Comparison of ENCODE assay signal across 14 cellular contexts in genomic region chr4:99301376-99302164, GRCh38. TPM values are rescaled to one million over a fixed set of nuclear protein-coding genes. Genes with fewer than 3 reads are reported as not detected.
DNase-seq lines count a peak whose midpoint lies in the region; ATAC-seq and TF ChIP-seq lines count a peak whose summit lies in the region.
"Had no signal": no experiment of that assay in that cellular context is flagged by ENCODE, and none has a peak within 500 bp of the region (broad histone marks: within the 10 kb centered on the region; RNA-seq: fewer than 3 reads in every experiment).

No MANE protein-coding gene starts in this region.

- intact Hi-C loops in upper lobe of right lung (cut with DNase I): no loop called here

- no peaks in the 10 kb centered on the region for H3K27me3 ChIP-seq in fibroblast of lung (ENCODE audit: control insufficient read depth, insufficient read depth, low read length)
- H3K27me3 ChIP-seq in upper lobe of right lung: no peaks in the 10 kb centered on the region
- H3K27me3 ChIP-seq: ovary had no signal

- ATAC-seq in upper lobe of right lung: no peak
- ATAC-seq: activated CD8-positive, alpha-beta T cell treated with anti-CD3 and anti-CD28 coated beads, Interleukin-2, amount 10 ng/mL, durations not matched to agents 7 days and 5 days; CD8-positive, alpha-beta T cell had no signal

- no peak for TF ChIP-seq CTCF in fibroblast of lung (conservative IDR thresholded peaks at IDR 0.05 in 1 of 2, IDR thresholded peaks at IDR 0.05 in 1 of 2; ENCODE audit: low read depth in 1 of 2, low read length in 2 of 2)
- TF ChIP-seq CTCF in neural crest cell (conservative IDR thresholded peaks at IDR 0.05): no peak
- TF ChIP-seq CTCF in upper lobe of right lung (IDR thresholded peaks at IDR 0.05): no peak

- no peak overlapping the region for H3K4me3 Mint-ChIP-seq in neural crest cell
- H3K4me3 Mint-ChIP-seq: activated CD8-positive, alpha-beta T cell treated with anti-CD3 and anti-CD28 coated beads, Interleukin-2, amount 10 ng/mL, durations not matched to agents 7 days and 5 days; CD8-positive, alpha-beta T cell had no signal

- DNase-seq in amniotic epithelial cell (ENCODE audit: low read depth) (peak; percentile 2), fibroblast of lung (ENCODE audit: low read depth in 2 of 2) (peak in 1 of 2 donors; percentile 91), neural crest cell (ENCODE audit: low read depth, low spot score) (no peak), upper lobe of right lung (no peak), SHP77 (lab: John Stamatoyannopoulos, UW) (no peak), NCI-H2196 treated with DMSO at 0.1 percent for 48 hours (lab: John Stamatoyannopoulos, UW; ENCODE audit: unreplicated experiment) (no peak), RPMI8226 (no peak)
- DNase-seq: activated CD8-positive, alpha-beta T cell treated with anti-CD3 and anti-CD28 coated beads, Interleukin-2, amount 10 ng/mL, durations not matched to agents 7 days and 5 days; CD8-positive, alpha-beta T cell; GF-D8; NCI-H1048; SK-N-SH had no signal

- peaks cover 2% of the 10 kb centered on the region for H3K36me3 Mint-ChIP-seq in neural crest cell (ENCODE audit: low read depth)
- H3K36me3 Mint-ChIP-seq: CD8-positive, alpha-beta T cell had no signal

- H3K36me3 ChIP-seq in fibroblast of lung (ENCODE audit: control insufficient read depth, insufficient read depth, low read length) (no peaks in the 10 kb centered on the region), upper lobe of right lung (no peaks in the 10 kb centered on the region)
- H3K36me3 ChIP-seq: ovary had no signal

- H3K4me3 ChIP-seq in fibroblast of lung (replicated peaks in 1 of 4; ENCODE audit: control extremely low read depth in 1 of 4, insufficient read depth in 1 of 4, low read depth in 3 of 4, low read length in 4 of 4) (no peak overlapping the region), upper lobe of right lung (no peak overlapping the region)
- H3K4me3 ChIP-seq: ovary had no signal

- H3K4me2 ChIP-seq in fibroblast of lung (ENCODE audit: extremely low read depth, insufficient read depth, low read length): peak overlapping the region; percentile 83
- H3K4me2 ChIP-seq: SK-N-SH had no signal

- no peaks in the 10 kb centered on the region for H3K9me3 ChIP-seq in fibroblast of lung (ENCODE audit: control insufficient read depth, insufficient read depth, low read depth, low read length)
- H3K9me3 ChIP-seq in upper lobe of right lung: peaks cover 5% of the 10 kb centered on the region
- H3K9me3 ChIP-seq: ovary, SK-N-SH had no signal

- H3K27me3 Mint-ChIP-seq in neural crest cell (ENCODE audit: low read depth): no peaks in the 10 kb centered on the region

- H3K27ac ChIP-seq in fibroblast of lung (ENCODE audit: insufficient read depth, low read length) (peak overlapping the region; percentile 62), upper lobe of right lung (peak overlapping the region; percentile 47)

- peaks cover 5% of the 10 kb centered on the region for H3K4me1 ChIP-seq in fibroblast of lung (ENCODE audit: control insufficient read depth, extremely low read depth, insufficient read depth, low read length)
- H3K4me1 ChIP-seq in upper lobe of right lung: peaks cover 16% of the 10 kb centered on the region

- H3K79me2 ChIP-seq in fibroblast of lung (ENCODE audit: control insufficient read depth, insufficient read depth, low read length): no peaks in the 10 kb centered on the region

- no peak overlapping the region for H3K9ac ChIP-seq in fibroblast of lung (ENCODE audit: insufficient read depth, low read length)
- H3K9ac ChIP-seq: SK-N-SH had no signal

- H3K27ac Mint-ChIP-seq in neural crest cell (ENCODE audit: unreplicated experiment): peak overlapping the region; percentile 12
- H3K27ac Mint-ChIP-seq: activated CD8-positive, alpha-beta T cell treated with anti-CD3 and anti-CD28 coated beads, Interleukin-2, amount 10 ng/mL, durations not matched to agents 7 days and 5 days; CD8-positive, alpha-beta T cell had no signal

- H2AFZ ChIP-seq in fibroblast of lung (ENCODE audit: low read length): no peak overlapping the region

- no peaks in the 10 kb centered on the region for H4K20me1 ChIP-seq in fibroblast of lung (ENCODE audit: control insufficient read depth, extremely low read depth, insufficient read depth, low read length)

- peaks cover 18% of the 10 kb centered on the region for H3K9me3 Mint-ChIP-seq in neural crest cell

- H3K4me1 Mint-ChIP-seq in neural crest cell: no peaks in the 10 kb centered on the region

RNA-seq across cellular contexts. Expression of gene ADH1A, which starts 10.8 kb away (rescaled TPM):
- total RNA-seq in fibroblast of lung (0.17 TPM in 1 of 2 replicates, not detected in the other), neural crest cell (not detected in 2 replicates), upper lobe of right lung (3.6 TPM)
- 0.06 TPM in 1 of 2 replicates, not detected in the other for polyA plus RNA-seq in fibroblast of lung
- 0.20 TPM in 1 of 2 replicates, not detected in the other for polyA plus RNA-seq in fibroblast of lung (2012)
- polyA minus RNA-seq in fibroblast of lung (ENCODE audit: low replicate concordance): not detected in 2 replicates
- total RNA-seq: activated CD8-positive, alpha-beta T cell treated with anti-CD3 and anti-CD28 coated beads, Interleukin-2, amount 10 ng/mL, durations not matched to agents 7 days and 5 days; CD8-positive, alpha-beta T cell; ureter had no signal
- polyA plus RNA-seq: SK-N-SH had no signal

RNA-seq across cellular contexts. Expression of gene ADH1B, which starts 19.6 kb away (rescaled TPM):
- total RNA-seq in fibroblast of lung: 364 and 844 TPM in 2 replicates
- polyA plus RNA-seq in fibroblast of lung: 106 and 188 TPM in 2 replicates
- 71.7 and 139 TPM in 2 replicates for polyA plus RNA-seq in fibroblast of lung (2012)
- polyA minus RNA-seq in fibroblast of lung (ENCODE audit: low replicate concordance): 58.8 and 89.4 TPM in 2 replicates
- not detected in 2 replicates for total RNA-seq in neural crest cell
- total RNA-seq in upper lobe of right lung: 744 TPM
- total RNA-seq: activated CD8-positive, alpha-beta T cell treated with anti-CD3 and anti-CD28 coated beads, Interleukin-2, amount 10 ng/mL, durations not matched to agents 7 days and 5 days; CD8-positive, alpha-beta T cell had no signal
- polyA plus RNA-seq: SK-N-SH had no signal

RNA-seq across cellular contexts. Expression of gene ADH1C, which starts 51.0 kb away (rescaled TPM):
- 0.77 and 0.83 TPM in 2 replicates for total RNA-seq in fibroblast of lung
- polyA plus RNA-seq in fibroblast of lung: 0.35 and 1.2 TPM in 2 replicates
- polyA plus RNA-seq in fibroblast of lung (2012): 0.30 and 0.99 TPM in 2 replicates
- polyA minus RNA-seq in fibroblast of lung (ENCODE audit: low replicate concordance): 3.6 TPM in 1 of 2 replicates, not detected in the other
- total RNA-seq in neural crest cell: not detected in 2 replicates
- total RNA-seq in upper lobe of right lung: 6.8 TPM
- total RNA-seq: activated CD8-positive, alpha-beta T cell treated with anti-CD3 and anti-CD28 coated beads, Interleukin-2, amount 10 ng/mL, durations not matched to agents 7 days and 5 days; CD8-positive, alpha-beta T cell had no signal
- polyA plus RNA-seq: SK-N-SH had no signal

Comparison
In these comparisons a context has a peak if more than half of its experiments do, and no peak if none do; other contexts are left out.
1. RNA of gene ADH1B, which starts 19.6 kb away (total RNA-seq): 744 TPM in upper lobe of right lung (single experiment) and 364 to 844 TPM in fibroblast of lung; not detected in neural crest cell; every median in the first group is over 100 times any median in the second.